Comparison of ENCODE assay signal across 2 cellular contexts in the genomic region with DNA sequence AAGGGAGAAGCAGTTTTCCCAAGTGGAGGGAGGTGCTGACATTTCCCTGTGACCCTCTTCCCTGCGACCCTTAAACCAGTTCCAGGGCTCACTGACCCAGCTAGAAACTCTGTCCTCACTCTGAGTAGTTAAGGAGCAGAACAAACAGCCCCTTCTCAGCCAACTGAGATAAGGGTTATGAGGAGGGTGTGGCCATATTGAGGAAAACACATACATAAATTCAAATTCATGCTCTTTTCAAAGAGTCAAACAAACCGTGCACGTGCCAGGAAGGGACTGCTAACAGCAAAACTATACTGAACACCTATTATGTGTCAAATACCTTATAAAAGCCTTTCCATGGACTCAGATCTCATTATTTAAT.
TF ChIP-seq lines count a peak whose summit lies in the region.

No MANE protein-coding gene starts in this region.

TF ChIP-seq in HCT116, 20 proteins besides CTCF, POLR2A, EP300 and RAD21:
- TF ChIP-seq EZH2phosphoT487 (IDR thresholded peaks at IDR 0.05; ENCODE audit: borderline replicate concordance) (no peak), ZFX (IDR thresholded peaks at IDR 0.05) (no peak), ELF1 (IDR thresholded peaks at IDR 0.05; ENCODE audit: borderline replicate concordance, low read depth) (no peak), EZH2 (IDR thresholded peaks at IDR 0.05) (no peak), JUND (IDR thresholded peaks at IDR 0.05) (no peak), FOSL1 (IDR thresholded peaks at IDR 0.05; ENCODE audit: low read depth) (no peak), YY1 (IDR thresholded peaks at IDR 0.05; ENCODE audit: extremely low read depth, insufficient replicate concordance, low read depth, low read length) (no peak), ZNF274 (IDR thresholded peaks at IDR 0.05; ENCODE audit: low read depth, low read length) (no peak), CEBPB (IDR thresholded peaks at IDR 0.05; ENCODE audit: low read depth) (no peak), SP1 (IDR thresholded peaks at IDR 0.05; ENCODE audit: low read depth) (no peak), TCF7L2 (IDR thresholded peaks at IDR 0.05; ENCODE audit: borderline replicate concordance, extremely low read depth, insufficient read depth, insufficient read length) (no peak), SIN3A (IDR thresholded peaks at IDR 0.05; ENCODE audit: low read depth) (no peak), CBX3 (IDR thresholded peaks at IDR 0.05; ENCODE audit: low read depth) (no peak), SRF (IDR thresholded peaks at IDR 0.05; ENCODE audit: low read depth) (no peak), EGR1 (IDR thresholded peaks at IDR 0.05; ENCODE audit: low read depth) (no peak)
- TF ChIP-seq, protein P1, sequence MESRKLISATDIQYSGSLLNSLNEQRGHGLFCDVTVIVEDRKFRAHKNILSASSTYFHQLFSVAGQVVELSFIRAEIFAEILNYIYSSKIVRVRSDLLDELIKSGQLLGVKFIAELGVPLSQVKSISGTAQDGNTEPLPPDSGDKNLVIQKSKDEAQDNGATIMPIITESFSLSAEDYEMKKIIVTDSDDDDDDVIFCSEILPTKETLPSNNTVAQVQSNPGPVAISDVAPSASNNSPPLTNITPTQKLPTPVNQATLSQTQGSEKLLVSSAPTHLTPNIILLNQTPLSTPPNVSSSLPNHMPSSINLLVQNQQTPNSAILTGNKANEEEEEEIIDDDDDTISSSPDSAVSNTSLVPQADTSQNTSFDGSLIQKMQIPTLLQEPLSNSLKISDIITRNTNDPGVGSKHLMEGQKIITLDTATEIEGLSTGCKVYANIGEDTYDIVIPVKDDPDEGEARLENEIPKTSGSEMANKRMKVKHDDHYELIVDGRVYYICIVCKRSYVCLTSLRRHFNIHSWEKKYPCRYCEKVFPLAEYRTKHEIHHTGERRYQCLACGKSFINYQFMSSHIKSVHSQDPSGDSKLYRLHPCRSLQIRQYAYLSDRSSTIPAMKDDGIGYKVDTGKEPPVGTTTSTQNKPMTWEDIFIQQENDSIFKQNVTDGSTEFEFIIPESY (IDR thresholded peaks at IDR 0.05; ENCODE audit: extremely low read depth, insufficient replicate concordance, low read length), result no peak
- TF ChIP-seq, protein P2, sequence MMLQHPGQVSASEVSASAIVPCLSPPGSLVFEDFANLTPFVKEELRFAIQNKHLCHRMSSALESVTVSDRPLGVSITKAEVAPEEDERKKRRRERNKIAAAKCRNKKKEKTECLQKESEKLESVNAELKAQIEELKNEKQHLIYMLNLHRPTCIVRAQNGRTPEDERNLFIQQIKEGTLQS (IDR thresholded peaks at IDR 0.05), result no peak
- TF ChIP-seq, protein P3, sequence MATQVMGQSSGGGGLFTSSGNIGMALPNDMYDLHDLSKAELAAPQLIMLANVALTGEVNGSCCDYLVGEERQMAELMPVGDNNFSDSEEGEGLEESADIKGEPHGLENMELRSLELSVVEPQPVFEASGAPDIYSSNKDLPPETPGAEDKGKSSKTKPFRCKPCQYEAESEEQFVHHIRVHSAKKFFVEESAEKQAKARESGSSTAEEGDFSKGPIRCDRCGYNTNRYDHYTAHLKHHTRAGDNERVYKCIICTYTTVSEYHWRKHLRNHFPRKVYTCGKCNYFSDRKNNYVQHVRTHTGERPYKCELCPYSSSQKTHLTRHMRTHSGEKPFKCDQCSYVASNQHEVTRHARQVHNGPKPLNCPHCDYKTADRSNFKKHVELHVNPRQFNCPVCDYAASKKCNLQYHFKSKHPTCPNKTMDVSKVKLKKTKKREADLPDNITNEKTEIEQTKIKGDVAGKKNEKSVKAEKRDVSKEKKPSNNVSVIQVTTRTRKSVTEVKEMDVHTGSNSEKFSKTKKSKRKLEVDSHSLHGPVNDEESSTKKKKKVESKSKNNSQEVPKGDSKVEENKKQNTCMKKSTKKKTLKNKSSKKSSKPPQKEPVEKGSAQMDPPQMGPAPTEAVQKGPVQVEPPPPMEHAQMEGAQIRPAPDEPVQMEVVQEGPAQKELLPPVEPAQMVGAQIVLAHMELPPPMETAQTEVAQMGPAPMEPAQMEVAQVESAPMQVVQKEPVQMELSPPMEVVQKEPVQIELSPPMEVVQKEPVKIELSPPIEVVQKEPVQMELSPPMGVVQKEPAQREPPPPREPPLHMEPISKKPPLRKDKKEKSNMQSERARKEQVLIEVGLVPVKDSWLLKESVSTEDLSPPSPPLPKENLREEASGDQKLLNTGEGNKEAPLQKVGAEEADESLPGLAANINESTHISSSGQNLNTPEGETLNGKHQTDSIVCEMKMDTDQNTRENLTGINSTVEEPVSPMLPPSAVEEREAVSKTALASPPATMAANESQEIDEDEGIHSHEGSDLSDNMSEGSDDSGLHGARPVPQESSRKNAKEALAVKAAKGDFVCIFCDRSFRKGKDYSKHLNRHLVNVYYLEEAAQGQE (IDR thresholded peaks at IDR 0.05; ENCODE audit: low read depth), result no peak
TF ChIP-seq in HCT116: peak in this region for 0.

TF ChIP-seq in H1, 55 proteins besides CTCF, POLR2A, EP300 and RAD21:
- no peak for TF ChIP-seq POU5F1 (IDR thresholded peaks at IDR 0.05; ENCODE audit: low read depth, low read length)
